Comparison of ENCODE assay signal across 21 cellular contexts in the genomic region with DNA sequence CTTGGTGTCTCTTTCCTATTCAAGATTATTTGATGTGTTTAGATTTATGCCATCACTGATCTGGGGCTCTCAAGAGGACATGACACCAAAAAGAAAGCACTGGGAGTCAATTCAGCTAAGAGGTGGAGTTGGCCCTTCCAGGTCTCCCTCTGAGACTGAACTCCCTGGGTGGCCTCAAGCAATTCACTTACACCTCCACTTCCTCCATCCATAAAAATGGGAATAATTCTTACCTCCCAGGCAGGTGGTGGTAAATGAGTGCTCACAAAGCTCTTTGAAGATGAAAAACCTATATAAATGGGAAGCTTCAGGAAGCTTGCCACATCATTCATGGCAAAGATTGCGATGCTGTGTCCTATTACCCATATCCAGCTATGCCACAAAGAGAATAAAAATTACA. TPM values are rescaled to one million over a fixed set of nuclear protein-coding genes. Genes with fewer than 3 reads are reported as not detected.
DNase-seq lines count a peak whose midpoint lies in the region; ATAC-seq, FAIRE-seq and TF ChIP-seq lines count a peak whose summit lies in the region.
"Had no signal": no experiment of that assay in that cellular context is flagged by ENCODE, and none has a peak within 500 bp of the region (broad histone marks: within the 10 kb centered on the region; RNA-seq: fewer than 3 reads in every experiment).

No MANE protein-coding gene starts in this region.

- H3F3A ChIP-seq in GM23338 (replicated peaks; ENCODE audit: low read depth) = no peaks in the 10 kb centered on the region

- H3K36me3 ChIP-seq in GM23338 (ENCODE audit: insufficient read depth) (no peaks in the 10 kb centered on the region), osteoblast (ENCODE audit: insufficient read depth, low read length) (no peaks in the 10 kb centered on the region)
- no peaks in the 10 kb centered on the region for H3K36me3 ChIP-seq in effector memory CD4-positive, alpha-beta T cell (ENCODE audit: control insufficient read depth, insufficient read depth, low read length)
- H3K36me3 ChIP-seq: Peyer's patch, SJSA1 had no signal

- DNase-seq in activated T-cell treated with anti-CD3 and anti-CD28 coated beads, Interleukin-2, amount 50 U/mL, for 72 hours = no peak
- DNase-seq in activated T-cell treated with anti-CD3 and anti-CD28 coated beads for 4 hours (no peak), GM23338 (ENCODE audit: low spot score) (no peak), osteoblast (ENCODE audit: insufficient read length, low spot score, missing footprints) (peak; percentile 47), NAMALWA (ENCODE audit: low spot score) (no peak), HTR-8/SVneo (ENCODE audit: insufficient read length, low spot score) (no peak)
- no peak for DNase-seq in effector memory CD4-positive, alpha-beta T cell
- DNase-seq: C1 segment of cervical spinal cord; Caco-2; GDM1; H9; MM.1S; NCI-H1092 treated with DMSO at 0.1 percent for 48 hours; NCI-H146; NCI-H2029 treated with DMSO at 0.1 percent for 48 hours; NCI-H748 treated with DMSO at 0.1 percent for 48 hours; NK-92 treated with Interleukin-12 subunit alpha and Interleukin-12 subunit beta, amount 100 ng/mL, for 24 hours; Peyer's patch had no signal

- H4K20me1 ChIP-seq in GM23338 (replicated peaks; ENCODE audit: insufficient read depth) = no peaks in the 10 kb centered on the region
- H4K20me1 ChIP-seq in osteoblast (ENCODE audit: insufficient read depth, low read length) = peaks cover 4% of the 10 kb centered on the region

- peak overlapping the region in 1 of 2 donors; percentile 17 for H3K4me3 Mint-ChIP-seq in activated T-cell treated with anti-CD3 and anti-CD28 coated beads, Interleukin-2, amount 50 U/mL, for 72 hours
- no peak overlapping the region for H3K4me3 Mint-ChIP-seq in GM23338
- H3K4me3 Mint-ChIP-seq: H9, IgD-negative memory B cell had no signal

- peaks cover 0 to 6% of the 10 kb centered on the region in 2 donors for H3K36me3 Mint-ChIP-seq in activated T-cell treated with anti-CD3 and anti-CD28 coated beads, Interleukin-2, amount 50 U/mL, for 72 hours (ENCODE audit: insufficient read depth in 2 of 2)
- H3K36me3 Mint-ChIP-seq in GM23338 (ENCODE audit: low read depth) = no peaks in the 10 kb centered on the region

- H3K27ac ChIP-seq in GM23338 (ENCODE audit: low read depth) = no peak overlapping the region
- peak overlapping the region; percentile 36 for H3K27ac ChIP-seq in effector memory CD4-positive, alpha-beta T cell (ENCODE audit: insufficient read depth, low read length, poor library complexity, severe bottlenecking)
- H3K27ac ChIP-seq in osteoblast (ENCODE audit: low read depth, low read length) = no peak overlapping the region
- H3K27ac ChIP-seq: Peyer's patch, SJSA1 had no signal

- H3K4me1 Mint-ChIP-seq in activated T-cell treated with anti-CD3 and anti-CD28 coated beads, Interleukin-2, amount 50 U/mL, for 72 hours (ENCODE audit: low read depth) = peaks cover 74% of the 10 kb centered on the region
- H3K4me1 Mint-ChIP-seq in GM23338 = peaks cover 20% of the 10 kb centered on the region

- H3K4me3 ChIP-seq in GM23338 = no peak overlapping the region
- no peak overlapping the region for H3K4me3 ChIP-seq in effector memory CD4-positive, alpha-beta T cell (ENCODE audit: insufficient read depth, low read depth, low read length, poor library complexity, severe bottlenecking)
- no peak overlapping the region for H3K4me3 ChIP-seq in osteoblast (ENCODE audit: insufficient read depth, low read length)
- H3K4me3 ChIP-seq: Peyer's patch, SJSA1 had no signal

- no peak for ATAC-seq in activated T-cell treated with anti-CD3 and anti-CD28 coated beads, Interleukin-2, amount 50 U/mL, for 72 hours (replicated peaks in 1 of 2)
- ATAC-seq in GM23338 (no peak), esophagus mucosa (no peak)

- no peaks in the 10 kb centered on the region for H3K9me3 Mint-ChIP-seq in activated T-cell treated with anti-CD3 and anti-CD28 coated beads, Interleukin-2, amount 50 U/mL, for 72 hours
- no peaks in the 10 kb centered on the region for H3K9me3 Mint-ChIP-seq in GM23338
- H3K9me3 Mint-ChIP-seq: H9, IgD-negative memory B cell had no signal

- H3K27ac Mint-ChIP-seq in activated T-cell treated with anti-CD3 and anti-CD28 coated beads, Interleukin-2, amount 50 U/mL, for 72 hours = peak overlapping the region; percentile 56
- no peak overlapping the region for H3K27ac Mint-ChIP-seq in GM23338
- H3K27ac Mint-ChIP-seq: H9, IgD-negative memory B cell had no signal

- no peaks in the 10 kb centered on the region; the same call in none of the 2 replicates for H3K9me2 ChIP-seq in GM23338 (ENCODE audit: insufficient read depth)

- H2AFZ ChIP-seq in GM23338 (no peak overlapping the region), osteoblast (ENCODE audit: low read length) (no peak overlapping the region)

- H3K9me3 ChIP-seq in effector memory CD4-positive, alpha-beta T cell (ENCODE audit: control insufficient read depth, low read length) = no peaks in the 10 kb centered on the region
- H3K9me3 ChIP-seq in osteoblast (ENCODE audit: low read depth, low read length) = no peaks in the 10 kb centered on the region
- H3K9me3 ChIP-seq: Caco-2, Peyer's patch, SJSA1 had no signal

- H3K4me2 ChIP-seq in GM23338 = peak overlapping the region; percentile 56
- H3K4me2 ChIP-seq in osteoblast (ENCODE audit: insufficient read depth, low read length) = no peak overlapping the region

- H3K4me1 ChIP-seq in GM23338 (ENCODE audit: insufficient read depth) = peaks cover 35% of the 10 kb centered on the region
- peaks cover 59% of the 10 kb centered on the region for H3K4me1 ChIP-seq in effector memory CD4-positive, alpha-beta T cell (ENCODE audit: control insufficient read depth, insufficient read depth, low read length, poor library complexity, severe bottlenecking)
- no peaks in the 10 kb centered on the region for H3K4me1 ChIP-seq in osteoblast (ENCODE audit: insufficient read depth, low read length)
- H3K4me1 ChIP-seq: Caco-2, Peyer's patch, SJSA1 had no signal

- no peaks in the 10 kb centered on the region for H3K79me2 ChIP-seq in GM23338 (replicated peaks; ENCODE audit: insufficient read depth)
- no peaks in the 10 kb centered on the region for H3K79me2 ChIP-seq in osteoblast (ENCODE audit: insufficient read depth, low read length)

- FAIRE-seq in HTR-8/SVneo (lab: Jason Lieb, UNC) = no peak

- no peaks in the 10 kb centered on the region for H3K27me3 ChIP-seq in GM23338 (ENCODE audit: insufficient read depth)
- no peaks in the 10 kb centered on the region for H3K27me3 ChIP-seq in effector memory CD4-positive, alpha-beta T cell (replicated peaks; ENCODE audit: control insufficient read depth, insufficient read depth, low read length, poor library complexity, severe bottlenecking)
- H3K27me3 ChIP-seq in osteoblast (ENCODE audit: insufficient read depth, low read length) = no peaks in the 10 kb centered on the region
- H3K27me3 ChIP-seq: Peyer's patch, SJSA1 had no signal

- H3K27me3 Mint-ChIP-seq in activated T-cell treated with anti-CD3 and anti-CD28 coated beads, Interleukin-2, amount 50 U/mL, for 72 hours (ENCODE audit: low read depth) = no peaks in the 10 kb centered on the region
- no peaks in the 10 kb centered on the region for H3K27me3 Mint-ChIP-seq in GM23338 (ENCODE audit: insufficient read depth, low read depth, poor library complexity)
- H3K27me3 Mint-ChIP-seq: IgD-negative memory B cell had no signal

- TF ChIP-seq CTCF in GM23338 (conservative IDR thresholded peaks at IDR 0.05; ENCODE audit: low read depth in 2 of 2) (no peak), osteoblast (IDR thresholded peaks at IDR 0.05; ENCODE audit: extremely low read depth, low read depth, low read length) (no peak)

TF ChIP-seq in GM23338, 12 proteins besides CTCF, POLR2A, EP300 and RAD21:
- TF ChIP-seq EZH2 (IDR thresholded peaks at IDR 0.05; ENCODE audit: low read depth, unreplicated experiment) (no peak), ZNF114 (CRISPR knock-in tag; IDR thresholded peaks at IDR 0.05) (no peak), NANOG (IDR thresholded peaks at IDR 0.05; ENCODE audit: borderline replicate concordance) (no peak), ZNF331 (CRISPR knock-in tag; IDR thresholded peaks at IDR 0.05; ENCODE audit: low read depth) (no peak)
- TF ChIP-seq, protein P1, sequence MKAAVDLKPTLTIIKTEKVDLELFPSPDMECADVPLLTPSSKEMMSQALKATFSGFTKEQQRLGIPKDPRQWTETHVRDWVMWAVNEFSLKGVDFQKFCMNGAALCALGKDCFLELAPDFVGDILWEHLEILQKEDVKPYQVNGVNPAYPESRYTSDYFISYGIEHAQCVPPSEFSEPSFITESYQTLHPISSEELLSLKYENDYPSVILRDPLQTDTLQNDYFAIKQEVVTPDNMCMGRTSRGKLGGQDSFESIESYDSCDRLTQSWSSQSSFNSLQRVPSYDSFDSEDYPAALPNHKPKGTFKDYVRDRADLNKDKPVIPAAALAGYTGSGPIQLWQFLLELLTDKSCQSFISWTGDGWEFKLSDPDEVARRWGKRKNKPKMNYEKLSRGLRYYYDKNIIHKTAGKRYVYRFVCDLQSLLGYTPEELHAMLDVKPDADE (IDR thresholded peaks at IDR 0.05) = no peak

RNA-seq across cellular contexts. Expression of gene ICE2, which starts 59.2 kb away (rescaled TPM):
- 10 to 100 TPM; 81.5 to 91.7 TPM for total RNA-seq in activated T-cell treated with anti-CD3 and anti-CD28 coated beads, Interleukin-2, amount 50 U/mL, for 72 hours
- total RNA-seq in GM23338 (2014; rRNA removed; shearing (Covaris generic)) = 47.8 and 64.3 TPM in 2 replicates
- polyA plus RNA-seq in GM23338 (2016; fragmentation: Nextera tagmentation; extraction: Ambion mirVana) = 51.3 and 64.2 TPM in 2 replicates
- total RNA-seq in osteoblast = 26.4 and 30.1 TPM in 2 replicates
- 29.1 TPM for total RNA-seq in esophagus mucosa
